2 cellular contexts compared by ENCODE assay signal in the genomic region with DNA sequence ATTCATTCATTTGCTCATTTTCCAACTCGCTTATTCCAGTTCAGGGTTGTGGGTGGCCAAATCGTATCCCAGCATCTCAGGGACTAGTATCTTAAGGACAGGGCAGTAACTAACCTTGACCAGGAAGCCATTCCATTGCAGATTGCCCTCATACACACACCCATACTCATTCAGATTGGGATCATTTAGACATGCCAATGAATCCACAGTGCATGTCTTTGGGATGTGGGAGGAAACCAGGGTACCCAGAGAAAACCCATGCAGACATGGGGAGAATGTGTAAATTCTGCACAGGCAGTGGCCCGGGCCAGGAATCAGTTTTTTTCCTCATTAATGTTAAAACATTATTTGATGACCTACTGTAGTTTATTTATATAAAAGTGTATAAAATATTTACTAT.
TF ChIP-seq lines count a peak whose summit lies in the region.

No MANE protein-coding gene starts in this region.

TF ChIP-seq in HepG2, 621 proteins besides CTCF, POLR2A, EP300 and RAD21:
- no peak for TF ChIP-seq AGO2 (optimal IDR thresholded peaks at IDR 0.05; ENCODE audit: low read depth, low read length)
- no peak for TF ChIP-seq ZSCAN30 (CRISPR knock-in tag; IDR thresholded peaks at IDR 0.05)
- TF ChIP-seq MBNL3 (CRISPR knock-in tag; conservative IDR thresholded peaks at IDR 0.05): no peak
- TF ChIP-seq ZNF383 (CRISPR knock-in tag; IDR thresholded peaks at IDR 0.05; ENCODE audit: borderline replicate concordance): no peak
- no peak for TF ChIP-seq ATF7 (IDR thresholded peaks at IDR 0.05)
- TF ChIP-seq ATF7 (CRISPR knock-in tag; IDR thresholded peaks at IDR 0.05): no peak
- no peak for TF ChIP-seq GTF3A (CRISPR knock-in tag; conservative IDR thresholded peaks at IDR 0.05)
- TF ChIP-seq RBM22 (optimal IDR thresholded peaks at IDR 0.05; ENCODE audit: low read length): peak; percentile 71
- no peak for TF ChIP-seq ZNF557 (CRISPR knock-in tag; IDR thresholded peaks at IDR 0.05)

TF ChIP-seq in IMR-90, 13 proteins besides CTCF, POLR2A, EP300 and RAD21:
- TF ChIP-seq MAZ (IDR thresholded peaks at IDR 0.05; ENCODE audit: borderline replicate concordance, low read depth, low read length) (no peak), NFE2L2 (IDR thresholded peaks at IDR 0.05; ENCODE audit: low read depth, low read length) (no peak), CEBPB (IDR thresholded peaks at IDR 0.05; ENCODE audit: low read depth, low read length) (no peak)
